Comparison of ENCODE assay signal across 8 cellular contexts in genomic region chr10:25017661-25018060, GRCh38. TPM values are rescaled to one million over a fixed set of nuclear protein-coding genes. Genes with fewer than 3 reads are reported as not detected.
DNase-seq lines count a peak whose midpoint lies in the region; ATAC-seq and TF ChIP-seq lines count a peak whose summit lies in the region.

No MANE protein-coding gene starts in this region.

- H3K9me3 Mint-ChIP-seq in T-cell = no peaks in the 10 kb centered on the region

- H3K27me3 Mint-ChIP-seq in T-cell = no peaks in the 10 kb centered on the region

- POLR2A ChIA-PET in T-cell (lab: Charles Lee) = no interaction called here

- TF ChIP-seq POLR2A in ovary (IDR thresholded peaks at IDR 0.05) = no peak

- H3K9me3 ChIP-seq in ovary = no peaks in the 10 kb centered on the region

- peak overlapping the region; percentile 96 to 98 for H3K27ac Mint-ChIP-seq in T-cell

- WGBS in ovary, 3 donors = 77 to 89% (median 82%) methylated on average over 6 of the region's 6 CpGs

- ATAC-seq in T-cell (replicated peaks in 1 of 4) = no peak
- no peak for ATAC-seq in HG02981 (IDR thresholded peaks at IDR 0.05; ENCODE audit: unreplicated experiment)
- ATAC-seq in HG03139 (IDR thresholded peaks at IDR 0.05; ENCODE audit: unreplicated experiment) = no peak

- no peaks in the 10 kb centered on the region for H3K27me3 ChIP-seq in ovary

- CTCF ChIA-PET in T-cell (lab: Charles Lee) = interaction anchor here in 1 of 2 donors (0.8 kb wide), 1 partner anchor 49 kb away, joined by 4 read pairs; no protein-coding TSS in a partner anchor

- peaks cover 2% of the 10 kb centered on the region for H3K4me1 ChIP-seq in ovary (ENCODE audit: insufficient read depth)

- H3K36me3 Mint-ChIP-seq in T-cell = no peaks in the 10 kb centered on the region

- TF ChIP-seq CTCF in foreskin fibroblast (IDR thresholded peaks at IDR 0.05; ENCODE audit: low read depth, low read length) (no peak), ovary (IDR thresholded peaks at IDR 0.05) (no peak)

- H3K4me3 ChIP-seq in foreskin fibroblast (ENCODE audit: low read depth in 1 of 2, low read length in 2 of 2) (peak overlapping the region; percentile 58 to 88), skin epidermis (peak overlapping the region in 4 of 7 experiments; percentile 52 to 63 (median 57)), ovary (no peak overlapping the region)

- peak overlapping the region; percentile 87 to 91 (median 88) for H3K4me3 Mint-ChIP-seq in T-cell

- TF ChIP-seq EP300 in ovary (IDR thresholded peaks at IDR 0.05) = no peak

- DNase-seq in DMS53 (lab: John Stamatoyannopoulos, UW) = peak; percentile 31
- no peak for DNase-seq in DMS53 treated with DMSO at 0.1 percent for 48 hours (lab: John Stamatoyannopoulos, UW; ENCODE audit: unreplicated experiment)
- no peak for DNase-seq in T-cell
- no peak for DNase-seq in foreskin fibroblast
- no peak for DNase-seq in ovary

- peaks cover 23 to 37% (median 28%) of the 10 kb centered on the region in 3 donors for H3K4me1 Mint-ChIP-seq in T-cell

- intact Hi-C loops in ovary (cut with DNase I) = no loop called here

- no peaks in the 10 kb centered on the region for H3K36me3 ChIP-seq in ovary

- H3K27ac ChIP-seq in skin epidermis (peak overlapping the region in 19 of 21 experiments; percentile 83 to 96 (median 90)), ovary (peak overlapping the region in 1 of 2 donors; percentile 88)

RNA-seq across cellular contexts. Expression of gene THNSL1, which starts 1.2 kb away (rescaled TPM):
- total RNA-seq in T-cell (1 to 10 TPM; 1.6 to 8.1 (median 6.4) TPM), ovary (1 to 10 TPM; 3.2 to 9.7 (median 7.3) TPM)
- polyA plus RNA-seq in ovary = 1 to 10 TPM; 4.2 to 8.0 TPM

RNA-seq across cellular contexts. Expression of gene ENKUR, which starts 1.7 kb away (rescaled TPM):
- total RNA-seq in T-cell (under 1 TPM in 1 of 5 donors, not detected in 4; 0.48 TPM), ovary (1 to 10 TPM in 3 of 7 donors, under 1 TPM in 4; 0.20 to 8.6 (median 0.79) TPM)
- under 1 TPM; 0.07 to 0.33 TPM for polyA plus RNA-seq in ovary
